9 cellular contexts compared by ENCODE assay signal in the genomic region with DNA sequence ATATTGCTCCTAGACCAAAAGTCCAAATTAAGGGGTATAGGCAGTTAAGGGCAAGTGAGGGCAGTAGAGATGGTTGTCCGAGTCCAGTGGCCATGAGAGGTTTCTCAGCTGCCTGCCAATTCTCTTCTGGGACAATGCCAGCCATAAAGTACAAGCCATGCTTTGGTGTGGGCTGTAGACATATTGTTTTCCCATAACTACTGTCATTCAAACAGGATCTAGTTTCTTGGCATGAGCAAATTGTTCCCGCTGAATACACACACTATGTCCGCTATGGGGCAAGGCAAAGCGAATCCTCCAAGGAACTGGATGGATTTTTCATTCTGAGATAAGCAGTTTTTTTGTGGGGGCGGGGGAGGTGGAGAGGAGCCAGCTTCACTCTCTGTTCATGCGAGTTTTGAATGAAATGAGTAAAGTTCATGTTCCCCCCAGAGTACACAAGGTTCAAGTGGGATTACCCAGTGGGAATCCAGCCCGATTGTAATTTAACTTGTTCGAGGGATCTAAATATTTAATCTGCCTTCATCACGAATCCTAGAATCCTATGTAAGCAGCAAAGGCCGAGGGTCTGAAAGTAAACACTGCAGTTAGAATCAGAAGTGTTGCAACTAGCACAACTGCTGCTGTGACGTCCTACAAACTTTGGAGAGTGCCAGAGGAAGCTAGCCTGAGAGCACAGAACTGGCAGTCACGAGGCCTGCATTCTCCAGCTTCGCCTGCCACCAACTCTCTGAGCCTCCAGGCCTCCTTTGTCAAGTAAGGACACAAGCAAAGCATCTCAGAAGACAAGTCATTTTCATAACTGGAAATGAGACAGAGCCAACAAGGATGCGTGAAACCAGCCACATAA.
A peak's percentile ranks its signal among the peaks of the same experiment; 100 is the strongest.
DNase-seq lines count a peak whose midpoint lies in the region; ATAC-seq and TF ChIP-seq lines count a peak whose summit lies in the region.
"Had no signal": no experiment of that assay in that cellular context is flagged by ENCODE, and none has a peak within 500 bp of the region (broad histone marks: within the 10 kb centered on the region; RNA-seq: fewer than 3 reads in every experiment).

No MANE protein-coding gene starts in this region.

- H3K4me1 ChIP-seq in DND-41 (ENCODE audit: insufficient read depth, low read length) = peaks cover 40% of the 10 kb centered on the region
- peaks cover 0 to 10% (median 0%) of the 10 kb centered on the region in 4 donors for H3K4me1 ChIP-seq in Peyer's patch

- no peak for DNase-seq in DND-41
- DNase-seq in Peyer's patch = peak in 1 of 3 donors; percentile 74
- DNase-seq in cardiac septum (ENCODE audit: low spot score) = peak; percentile 90
- DNase-seq in pons (ENCODE audit: low spot score) = peak; percentile 90
- no peak for DNase-seq in NCI-H128 (lab: John Stamatoyannopoulos, UW; ENCODE audit: unreplicated experiment)
- DNase-seq in T-helper 2 cell = no peak
- DNase-seq in activated gamma-delta T cell treated with Interleukin-2 at 50 U/mL for 16 hours = no peak
- no peak for DNase-seq in NCI-H146 treated with DMSO at 0.1 percent for 48 hours (lab: John Stamatoyannopoulos, UW; ENCODE audit: unreplicated experiment)
- DNase-seq: activated naive CD8-positive, alpha-beta T cell treated with anti-CD3 and anti-CD28 coated beads, Interleukin-2, amount 10 ng/mL, durations not matched to agents 7 days and 5 days had no signal

- no peak for TF ChIP-seq POLR2A in Peyer's patch (IDR thresholded peaks at IDR 0.05)

- intact Hi-C loops in cardiac septum (cut with DNase I) = loop anchor here (5.0 kb wide), 2 partner anchors 37 to 137 kb away; a partner anchor contains a TSS

- no peaks in the 10 kb centered on the region for H3K79me2 ChIP-seq in DND-41 (ENCODE audit: insufficient read depth, low read length)

- TF ChIP-seq CTCF in DND-41 (IDR thresholded peaks at IDR 0.05; ENCODE audit: borderline replicate concordance, extremely low read depth, low read length, poor library complexity, severe bottlenecking) (no peak), Peyer's patch (IDR thresholded peaks at IDR 0.05) (no peak)

- no peak overlapping the region for H3K4me2 ChIP-seq in DND-41 (ENCODE audit: insufficient read depth, low read length)

- H3K27me3 ChIP-seq in DND-41 (ENCODE audit: insufficient read depth, low read length, poor library complexity) (no peaks in the 10 kb centered on the region), Peyer's patch (no peaks in the 10 kb centered on the region)

- no peak overlapping the region for H2AFZ ChIP-seq in DND-41 (ENCODE audit: low read depth, low read length)

- no peak overlapping the region for H3K9ac ChIP-seq in DND-41 (ENCODE audit: low read depth, low read length)

- no peaks in the 10 kb centered on the region for H3K9me3 ChIP-seq in DND-41 (ENCODE audit: insufficient read depth, low read length, severe bottlenecking)
- no peaks in the 10 kb centered on the region for H3K9me3 ChIP-seq in Peyer's patch

- H3K27ac ChIP-seq in DND-41 (ENCODE audit: low read length) (0 out of 2 replicates have a peak overlapping the region, but pooled peaks have one; percentile 14), Peyer's patch (peak overlapping the region; percentile 33 to 74 (median 66))

- H3K4me3 ChIP-seq in DND-41 (ENCODE audit: low read depth in 1 of 2, low read length in 2 of 2) (no peak overlapping the region), Peyer's patch (no peak overlapping the region)

- no peaks in the 10 kb centered on the region for H4K20me1 ChIP-seq in DND-41 (ENCODE audit: insufficient read depth, low read length)

- H3K36me3 ChIP-seq in DND-41 (ENCODE audit: insufficient read depth, low read length) (no peaks in the 10 kb centered on the region), Peyer's patch (no peaks in the 10 kb centered on the region)

- no peak for ATAC-seq in DND-41 (ENCODE audit: insufficient read depth, low read depth)

Comparison
In these comparisons a context has a peak if more than half of its experiments do, and no peak if none do; other contexts are left out.
1. DNase-seq: peak in cardiac septum (single experiment) and pons (single experiment); none in DND-41 (single experiment), NCI-H128 (single experiment), T-helper 2 cell (0 of 5), activated gamma-delta T cell treated with Interleukin-2 at 50 U/mL for 16 hours (single experiment) and NCI-H146 treated with DMSO at 0.1 percent for 48 hours (single experiment).